Comparison of ENCODE assay signal across 8 cellular contexts in the genomic region with DNA sequence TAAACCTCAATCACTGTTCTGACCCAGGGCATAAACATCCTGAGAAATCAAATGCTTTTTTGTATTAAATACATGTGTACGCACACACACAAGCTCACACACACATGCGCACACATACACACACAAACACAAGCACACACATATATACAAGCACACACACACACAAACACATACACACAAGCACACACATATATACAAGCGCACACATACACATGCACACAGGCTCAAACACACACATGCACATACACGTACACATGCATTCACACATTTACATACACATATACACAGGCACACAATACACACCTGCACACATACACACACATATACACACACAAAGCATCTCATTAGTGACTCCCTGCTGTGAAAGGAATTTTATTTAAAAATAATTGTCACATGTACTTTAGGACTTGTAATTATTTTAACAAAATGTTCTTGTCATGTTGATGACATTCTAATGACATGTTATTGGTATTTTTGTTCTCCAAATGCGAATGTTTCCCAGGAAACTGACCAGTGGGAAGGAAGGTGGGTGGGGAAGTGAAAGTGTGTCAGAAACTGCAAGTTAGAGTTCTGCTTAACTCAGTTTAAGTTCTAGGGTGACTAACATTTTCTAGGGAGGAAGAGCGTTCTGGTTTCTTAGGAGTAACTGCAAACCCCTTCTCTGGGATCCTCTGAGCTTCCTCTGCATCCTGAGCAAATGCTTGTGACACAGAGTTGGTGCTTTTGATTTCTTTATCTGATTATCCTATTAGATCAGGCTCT.
DNase-seq lines count a peak whose midpoint lies in the region; ATAC-seq and TF ChIP-seq lines count a peak whose summit lies in the region.

No MANE protein-coding gene starts in this region.

- 54% methylated on average over 6 of the region's 6 CpGs for WGBS in liver
- 73 to 76% (median 73%) methylated on average over 6 of the region's 6 CpGs for WGBS in psoas muscle, 3 donors

- peak overlapping the region; percentile 8 to 51 for H3K27ac ChIP-seq in liver (ENCODE audit: low read depth in 1 of 2, low read length in 2 of 2)
- H3K27ac ChIP-seq in psoas muscle = no peak overlapping the region

- peak overlapping the region; percentile 94 for H3K27ac Mint-ChIP-seq in activated CD4-positive, alpha-beta memory T cell treated with anti-CD3 and anti-CD28 coated beads for 36 hours

- H3K4me1 ChIP-seq in liver (ENCODE audit: control insufficient read depth in 4 of 4, insufficient read depth in 4 of 4, low read length in 3 of 4) (peaks cover 13 to 31% (median 21%) of the 10 kb centered on the region in 4 donors), psoas muscle (no peaks in the 10 kb centered on the region)

- H3K4me1 Mint-ChIP-seq in activated CD4-positive, alpha-beta memory T cell treated with anti-CD3 and anti-CD28 coated beads for 36 hours (ENCODE audit: low read depth) = peaks cover 39% of the 10 kb centered on the region

- H3K36me3 Mint-ChIP-seq in activated CD4-positive, alpha-beta memory T cell treated with anti-CD3 and anti-CD28 coated beads for 36 hours = no peaks in the 10 kb centered on the region

- H3K4me3 ChIP-seq in liver (ENCODE audit: low read depth in 1 of 3, low read length in 3 of 3) (no peak overlapping the region), psoas muscle (no peak overlapping the region)

- CTCF ChIA-PET in activated CD4-positive, alpha-beta memory T cell treated with anti-CD3 and anti-CD28 coated beads for 36 hours (lab: Charles Lee) = interaction anchor here (0.6 to 1.5 kb wide), 12 partner anchors 22 to 232 kb away, joined by 3 to 9 read pairs (median 4); no protein-coding TSS in a partner anchor

- H3K9ac ChIP-seq in liver (ENCODE audit: low read depth in 1 of 2, low read length in 2 of 2) = no peak overlapping the region

- H3K36me3 ChIP-seq in liver (ENCODE audit: control insufficient read depth in 4 of 4, insufficient read depth in 3 of 4, low read depth in 1 of 4, low read length in 3 of 4) (no peaks in the 10 kb centered on the region), psoas muscle (ENCODE audit: insufficient read depth in 1 of 2, low read depth in 1 of 2) (no peaks in the 10 kb centered on the region)

- POLR2A ChIA-PET in activated CD4-positive, alpha-beta memory T cell treated with anti-CD3 and anti-CD28 coated beads for 36 hours (lab: Charles Lee) = interaction anchor here (0.8 to 1.7 kb wide), 12 partner anchors 22 to 209 kb away, joined by 3 to 11 read pairs (median 4); no protein-coding TSS in a partner anchor

- H3K4me3 Mint-ChIP-seq in activated CD4-positive, alpha-beta memory T cell treated with anti-CD3 and anti-CD28 coated beads for 36 hours = peak overlapping the region; percentile 63

- no peaks in the 10 kb centered on the region for H3K27me3 ChIP-seq in liver (ENCODE audit: control insufficient read depth in 4 of 4, insufficient read depth in 4 of 4, low read length in 3 of 4)
- H3K27me3 ChIP-seq in psoas muscle (ENCODE audit: insufficient read depth in 3 of 3, low read length in 2 of 3) = no peaks in the 10 kb centered on the region

- DNase-seq in AG08396 (ENCODE audit: low spot score) (peak; percentile 24), psoas muscle (no peak), erythroblast (lab: John Stamatoyannopoulos, UW) (no peak)
- peak; percentile 65 for DNase-seq in activated CD4-positive, alpha-beta memory T cell treated with anti-CD3 and anti-CD28 coated beads for 36 hours

- TF ChIP-seq POLR2A in erythroblast (IDR thresholded peaks at IDR 0.05; ENCODE audit: low read length) = no peak

- ATAC-seq in GM19324 (IDR thresholded peaks at IDR 0.05; ENCODE audit: low FRiP score, unreplicated experiment) (peak; percentile 24), HG03460 (IDR thresholded peaks at IDR 0.05; ENCODE audit: unreplicated experiment) (peak; percentile 37), psoas muscle (no peak), GM21367 (IDR thresholded peaks at IDR 0.05; ENCODE audit: unreplicated experiment) (no peak)

- H3K9me3 ChIP-seq in liver (ENCODE audit: control insufficient read depth in 4 of 4, low read length in 3 of 4) (no peaks in the 10 kb centered on the region), psoas muscle (no peaks in the 10 kb centered on the region)

- H3K27me3 Mint-ChIP-seq in activated CD4-positive, alpha-beta memory T cell treated with anti-CD3 and anti-CD28 coated beads for 36 hours = no peaks in the 10 kb centered on the region

- no peak for TF ChIP-seq CTCF in liver (IDR thresholded peaks at IDR 0.05; ENCODE audit: low read depth, low read length, missing input control)
- no peak for TF ChIP-seq CTCF in psoas muscle (IDR thresholded peaks at IDR 0.05)

- intact Hi-C loops in activated CD4-positive, alpha-beta memory T cell treated with anti-CD3 and anti-CD28 coated beads for 36 hours (cut with micrococcal nuclease) = loop anchor here (1.0 to 2.0 kb wide), 13 partner anchors 14 to 208 kb away; no protein-coding TSS in a partner anchor
- intact Hi-C loops in psoas muscle (cut with DNase I) = no loop called here

- H3K9me3 Mint-ChIP-seq in activated CD4-positive, alpha-beta memory T cell treated with anti-CD3 and anti-CD28 coated beads for 36 hours = no peaks in the 10 kb centered on the region

- TF ChIP-seq RAD21 in liver (IDR thresholded peaks at IDR 0.05) = no peak

TF ChIP-seq in liver, 16 proteins besides CTCF, POLR2A, EP300 and RAD21:
- TF ChIP-seq NR2F2 (IDR thresholded peaks at IDR 0.05) (no peak), HNF4A (conservative IDR thresholded peaks at IDR 0.05) (no peak), SP1 (IDR thresholded peaks at IDR 0.05) (no peak), HNF4G (IDR thresholded peaks at IDR 0.05) (no peak), RXRA (IDR thresholded peaks at IDR 0.05) (no peak), TAF1 (conservative IDR thresholded peaks at IDR 0.05) (no peak), GABPA (IDR thresholded peaks at IDR 0.05 in 1 of 2, conservative IDR thresholded peaks at IDR 0.05 in 1 of 2) (no peak), EGR1 (IDR thresholded peaks at IDR 0.05; ENCODE audit: low read depth in 2 of 2) (no peak), FOXA2 (IDR thresholded peaks at IDR 0.05) (no peak), JUND (IDR thresholded peaks at IDR 0.05) (no peak)
- TF ChIP-seq, protein P1, sequence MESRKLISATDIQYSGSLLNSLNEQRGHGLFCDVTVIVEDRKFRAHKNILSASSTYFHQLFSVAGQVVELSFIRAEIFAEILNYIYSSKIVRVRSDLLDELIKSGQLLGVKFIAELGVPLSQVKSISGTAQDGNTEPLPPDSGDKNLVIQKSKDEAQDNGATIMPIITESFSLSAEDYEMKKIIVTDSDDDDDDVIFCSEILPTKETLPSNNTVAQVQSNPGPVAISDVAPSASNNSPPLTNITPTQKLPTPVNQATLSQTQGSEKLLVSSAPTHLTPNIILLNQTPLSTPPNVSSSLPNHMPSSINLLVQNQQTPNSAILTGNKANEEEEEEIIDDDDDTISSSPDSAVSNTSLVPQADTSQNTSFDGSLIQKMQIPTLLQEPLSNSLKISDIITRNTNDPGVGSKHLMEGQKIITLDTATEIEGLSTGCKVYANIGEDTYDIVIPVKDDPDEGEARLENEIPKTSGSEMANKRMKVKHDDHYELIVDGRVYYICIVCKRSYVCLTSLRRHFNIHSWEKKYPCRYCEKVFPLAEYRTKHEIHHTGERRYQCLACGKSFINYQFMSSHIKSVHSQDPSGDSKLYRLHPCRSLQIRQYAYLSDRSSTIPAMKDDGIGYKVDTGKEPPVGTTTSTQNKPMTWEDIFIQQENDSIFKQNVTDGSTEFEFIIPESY (IDR thresholded peaks at IDR 0.05) = no peak
- TF ChIP-seq, protein P2, sequence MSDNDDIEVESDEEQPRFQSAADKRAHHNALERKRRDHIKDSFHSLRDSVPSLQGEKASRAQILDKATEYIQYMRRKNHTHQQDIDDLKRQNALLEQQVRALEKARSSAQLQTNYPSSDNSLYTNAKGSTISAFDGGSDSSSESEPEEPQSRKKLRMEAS (IDR thresholded peaks at IDR 0.05) = no peak
- TF ChIP-seq, protein P3, sequence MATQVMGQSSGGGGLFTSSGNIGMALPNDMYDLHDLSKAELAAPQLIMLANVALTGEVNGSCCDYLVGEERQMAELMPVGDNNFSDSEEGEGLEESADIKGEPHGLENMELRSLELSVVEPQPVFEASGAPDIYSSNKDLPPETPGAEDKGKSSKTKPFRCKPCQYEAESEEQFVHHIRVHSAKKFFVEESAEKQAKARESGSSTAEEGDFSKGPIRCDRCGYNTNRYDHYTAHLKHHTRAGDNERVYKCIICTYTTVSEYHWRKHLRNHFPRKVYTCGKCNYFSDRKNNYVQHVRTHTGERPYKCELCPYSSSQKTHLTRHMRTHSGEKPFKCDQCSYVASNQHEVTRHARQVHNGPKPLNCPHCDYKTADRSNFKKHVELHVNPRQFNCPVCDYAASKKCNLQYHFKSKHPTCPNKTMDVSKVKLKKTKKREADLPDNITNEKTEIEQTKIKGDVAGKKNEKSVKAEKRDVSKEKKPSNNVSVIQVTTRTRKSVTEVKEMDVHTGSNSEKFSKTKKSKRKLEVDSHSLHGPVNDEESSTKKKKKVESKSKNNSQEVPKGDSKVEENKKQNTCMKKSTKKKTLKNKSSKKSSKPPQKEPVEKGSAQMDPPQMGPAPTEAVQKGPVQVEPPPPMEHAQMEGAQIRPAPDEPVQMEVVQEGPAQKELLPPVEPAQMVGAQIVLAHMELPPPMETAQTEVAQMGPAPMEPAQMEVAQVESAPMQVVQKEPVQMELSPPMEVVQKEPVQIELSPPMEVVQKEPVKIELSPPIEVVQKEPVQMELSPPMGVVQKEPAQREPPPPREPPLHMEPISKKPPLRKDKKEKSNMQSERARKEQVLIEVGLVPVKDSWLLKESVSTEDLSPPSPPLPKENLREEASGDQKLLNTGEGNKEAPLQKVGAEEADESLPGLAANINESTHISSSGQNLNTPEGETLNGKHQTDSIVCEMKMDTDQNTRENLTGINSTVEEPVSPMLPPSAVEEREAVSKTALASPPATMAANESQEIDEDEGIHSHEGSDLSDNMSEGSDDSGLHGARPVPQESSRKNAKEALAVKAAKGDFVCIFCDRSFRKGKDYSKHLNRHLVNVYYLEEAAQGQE (IDR thresholded peaks at IDR 0.05) = no peak

Comparison
In these comparisons a context has a peak if more than half of its experiments do, and no peak if none do; other contexts are left out.
1. DNase-seq: peak in AG08396 (single experiment) and activated CD4-positive, alpha-beta memory T cell treated with anti-CD3 and anti-CD28 coated beads for 36 hours (single experiment); none in psoas muscle (0 of 2) and erythroblast (0 of 2).
2. ATAC-seq: peak in GM19324 (single experiment) and HG03460 (single experiment); none in psoas muscle (0 of 4) and GM21367 (single experiment).